Comparison of ENCODE assay signal across 2 cellular contexts in genomic region chr11:6737872-6738466, GRCh38.
TF ChIP-seq lines count a peak whose summit lies in the region.

No MANE protein-coding gene starts in this region.

TF ChIP-seq in Ishikawa, 13 proteins besides CTCF, POLR2A, EP300 and RAD21 (continued from another document):
- TF ChIP-seq, protein P1, sequence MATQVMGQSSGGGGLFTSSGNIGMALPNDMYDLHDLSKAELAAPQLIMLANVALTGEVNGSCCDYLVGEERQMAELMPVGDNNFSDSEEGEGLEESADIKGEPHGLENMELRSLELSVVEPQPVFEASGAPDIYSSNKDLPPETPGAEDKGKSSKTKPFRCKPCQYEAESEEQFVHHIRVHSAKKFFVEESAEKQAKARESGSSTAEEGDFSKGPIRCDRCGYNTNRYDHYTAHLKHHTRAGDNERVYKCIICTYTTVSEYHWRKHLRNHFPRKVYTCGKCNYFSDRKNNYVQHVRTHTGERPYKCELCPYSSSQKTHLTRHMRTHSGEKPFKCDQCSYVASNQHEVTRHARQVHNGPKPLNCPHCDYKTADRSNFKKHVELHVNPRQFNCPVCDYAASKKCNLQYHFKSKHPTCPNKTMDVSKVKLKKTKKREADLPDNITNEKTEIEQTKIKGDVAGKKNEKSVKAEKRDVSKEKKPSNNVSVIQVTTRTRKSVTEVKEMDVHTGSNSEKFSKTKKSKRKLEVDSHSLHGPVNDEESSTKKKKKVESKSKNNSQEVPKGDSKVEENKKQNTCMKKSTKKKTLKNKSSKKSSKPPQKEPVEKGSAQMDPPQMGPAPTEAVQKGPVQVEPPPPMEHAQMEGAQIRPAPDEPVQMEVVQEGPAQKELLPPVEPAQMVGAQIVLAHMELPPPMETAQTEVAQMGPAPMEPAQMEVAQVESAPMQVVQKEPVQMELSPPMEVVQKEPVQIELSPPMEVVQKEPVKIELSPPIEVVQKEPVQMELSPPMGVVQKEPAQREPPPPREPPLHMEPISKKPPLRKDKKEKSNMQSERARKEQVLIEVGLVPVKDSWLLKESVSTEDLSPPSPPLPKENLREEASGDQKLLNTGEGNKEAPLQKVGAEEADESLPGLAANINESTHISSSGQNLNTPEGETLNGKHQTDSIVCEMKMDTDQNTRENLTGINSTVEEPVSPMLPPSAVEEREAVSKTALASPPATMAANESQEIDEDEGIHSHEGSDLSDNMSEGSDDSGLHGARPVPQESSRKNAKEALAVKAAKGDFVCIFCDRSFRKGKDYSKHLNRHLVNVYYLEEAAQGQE (IDR thresholded peaks at IDR 0.05; ENCODE audit: low read depth) = no peak
- TF ChIP-seq CEBPB (IDR thresholded peaks at IDR 0.05) = no peak
- TF ChIP-seq USF1 (IDR thresholded peaks at IDR 0.05) = no peak
- TF ChIP-seq TEAD4 (IDR thresholded peaks at IDR 0.05) = no peak
- no peak for TF ChIP-seq EGR1 (IDR thresholded peaks at IDR 0.05)
- TF ChIP-seq TAF1 (IDR thresholded peaks at IDR 0.05; ENCODE audit: low read depth) = no peak
- TF ChIP-seq TCF12 (IDR thresholded peaks at IDR 0.05; ENCODE audit: low read depth) = no peak
- no peak for TF ChIP-seq CREB1 (IDR thresholded peaks at IDR 0.05; ENCODE audit: low read depth)
- no peak for TF ChIP-seq MAX (IDR thresholded peaks at IDR 0.05)
- TF ChIP-seq FOXM1 (IDR thresholded peaks at IDR 0.05; ENCODE audit: borderline replicate concordance, low read depth) = no peak
- no peak for TF ChIP-seq YY1 (IDR thresholded peaks at IDR 0.05; ENCODE audit: low read depth)

TF ChIP-seq in K562, 482 proteins besides CTCF, POLR2A, EP300 and RAD21 (continued from another document):
- TF ChIP-seq ZNF280A (IDR thresholded peaks at IDR 0.05; ENCODE audit: low read depth, partially characterized antibody) (no peak), BMI1 (IDR thresholded peaks at IDR 0.05; ENCODE audit: low read length) (no peak), RHOXF2B (CRISPR knock-in tag; conservative IDR thresholded peaks at IDR 0.05) (no peak), VEZF1 (CRISPR knock-in tag; IDR thresholded peaks at IDR 0.05) (no peak; the same call in 1 of the 2 replicates), ZNF124 (CRISPR knock-in tag; IDR thresholded peaks at IDR 0.05) (no peak), ILF3 (IDR thresholded peaks at IDR 0.05; ENCODE audit: borderline replicate concordance) (no peak), HDGF (IDR thresholded peaks at IDR 0.05) (no peak), ZNF282 (CRISPR knock-in tag; IDR thresholded peaks at IDR 0.05) (no peak), MEF2D (tag; conservative IDR thresholded peaks at IDR 0.05; ENCODE audit: low read depth) (no peak), CBFA2T2 (conservative IDR thresholded peaks at IDR 0.05) (no peak), KAT8 (IDR thresholded peaks at IDR 0.05; ENCODE audit: low read depth) (no peak), HMBOX1 (IDR thresholded peaks at IDR 0.05) (no peak), SP2 (IDR thresholded peaks at IDR 0.05; ENCODE audit: extremely low read depth, low read depth, low read length, poor library complexity, severe bottlenecking) (no peak), DEAF1 (CRISPR knock-in tag; IDR thresholded peaks at IDR 0.05) (peak; percentile 51; the same call in 1 of the 2 replicates), RB1 (IDR thresholded peaks at IDR 0.05; ENCODE audit: low read depth) (0 out of 2 replicates have a peak, but pooled peaks have one; percentile 11), HCFC1 (IDR thresholded peaks at IDR 0.05; ENCODE audit: low read depth, low read length) (no peak), ARID3A (IDR thresholded peaks at IDR 0.05; ENCODE audit: borderline replicate concordance, low read depth, low read length) (peak; percentile 61; the same call in 1 of the 2 replicates), RFX7 (CRISPR knock-in tag; IDR thresholded peaks at IDR 0.05) (no peak), SMC3 (conservative IDR thresholded peaks at IDR 0.05; ENCODE audit: insufficient read depth, low read depth, low read length) (peak; percentile 50; the same call in 1 of the 2 replicates), SOX6 (IDR thresholded peaks at IDR 0.05) (0 out of 2 replicates have a peak, but pooled peaks have one; percentile 20), SRSF9 (IDR thresholded peaks at IDR 0.05; ENCODE audit: borderline replicate concordance, low read depth, low read length) (no peak)
- TF ChIP-seq, protein P2, sequence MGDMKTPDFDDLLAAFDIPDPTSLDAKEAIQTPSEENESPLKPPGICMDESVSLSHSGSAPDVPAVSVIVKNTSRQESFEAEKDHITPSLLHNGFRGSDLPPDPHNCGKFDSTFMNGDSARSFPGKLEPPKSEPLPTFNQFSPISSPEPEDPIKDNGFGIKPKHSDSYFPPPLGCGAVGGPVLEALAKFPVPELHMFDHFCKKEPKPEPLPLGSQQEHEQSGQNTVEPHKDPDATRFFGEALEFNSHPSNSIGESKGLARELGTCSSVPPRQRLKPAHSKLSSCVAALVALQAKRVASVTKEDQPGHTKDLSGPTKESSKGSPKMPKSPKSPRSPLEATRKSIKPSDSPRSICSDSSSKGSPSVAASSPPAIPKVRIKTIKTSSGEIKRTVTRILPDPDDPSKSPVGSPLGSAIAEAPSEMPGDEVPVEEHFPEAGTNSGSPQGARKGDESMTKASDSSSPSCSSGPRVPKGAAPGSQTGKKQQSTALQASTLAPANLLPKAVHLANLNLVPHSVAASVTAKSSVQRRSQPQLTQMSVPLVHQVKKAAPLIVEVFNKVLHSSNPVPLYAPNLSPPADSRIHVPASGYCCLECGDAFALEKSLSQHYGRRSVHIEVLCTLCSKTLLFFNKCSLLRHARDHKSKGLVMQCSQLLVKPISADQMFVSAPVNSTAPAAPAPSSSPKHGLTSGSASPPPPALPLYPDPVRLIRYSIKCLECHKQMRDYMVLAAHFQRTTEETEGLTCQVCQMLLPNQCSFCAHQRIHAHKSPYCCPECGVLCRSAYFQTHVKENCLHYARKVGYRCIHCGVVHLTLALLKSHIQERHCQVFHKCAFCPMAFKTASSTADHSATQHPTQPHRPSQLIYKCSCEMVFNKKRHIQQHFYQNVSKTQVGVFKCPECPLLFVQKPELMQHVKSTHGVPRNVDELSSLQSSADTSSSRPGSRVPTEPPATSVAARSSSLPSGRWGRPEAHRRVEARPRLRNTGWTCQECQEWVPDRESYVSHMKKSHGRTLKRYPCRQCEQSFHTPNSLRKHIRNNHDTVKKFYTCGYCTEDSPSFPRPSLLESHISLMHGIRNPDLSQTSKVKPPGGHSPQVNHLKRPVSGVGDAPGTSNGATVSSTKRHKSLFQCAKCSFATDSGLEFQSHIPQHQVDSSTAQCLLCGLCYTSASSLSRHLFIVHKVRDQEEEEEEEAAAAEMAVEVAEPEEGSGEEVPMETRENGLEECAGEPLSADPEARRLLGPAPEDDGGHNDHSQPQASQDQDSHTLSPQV (IDR thresholded peaks at IDR 0.05) = no peak
TF ChIP-seq in K562: peak in this region for 8.
